In genomic region chr12:122094735-122095561, GRCh38 we compare ENCODE assay signal across 10 cellular contexts. TPM values are rescaled to one million over a fixed set of nuclear protein-coding genes. Genes with fewer than 3 reads are reported as not detected.
A peak's percentile ranks its signal among the peaks of the same experiment; 100 is the strongest.
DNase-seq lines count a peak whose midpoint lies in the region; ATAC-seq, FAIRE-seq and TF ChIP-seq lines count a peak whose summit lies in the region.
"Had no signal": no experiment of that assay in that cellular context is flagged by ENCODE, and none has a peak within 500 bp of the region (broad histone marks: within the 10 kb centered on the region; RNA-seq: fewer than 3 reads in every experiment).

No MANE protein-coding gene starts in this region.

- no peak overlapping the region for H4K8ac ChIP-seq in mesendoderm (ENCODE audit: low read depth, low read length)

- H3K27me3 Mint-ChIP-seq in astrocyte (ENCODE audit: low read depth, unreplicated experiment): no peaks in the 10 kb centered on the region
- H3K27me3 Mint-ChIP-seq: activated CD4-positive, alpha-beta T cell treated with anti-CD3 and anti-CD28 coated beads, Interleukin-2, amount 10 ng/mL, durations not matched to agents 24 days and 14 days had no signal

- WGBS in mesendoderm (ENCODE audit: extremely low coverage, insufficient coverage, low lambda C conversion rate): 100% methylated on average over 5 of the region's 10 CpGs

- H3K9me3 ChIP-seq in AG04450 (ENCODE audit: control insufficient read depth, insufficient read depth, low read length) (no peaks in the 10 kb centered on the region), HEK293 (ENCODE audit: control insufficient read depth, insufficient read depth, low read depth, low read length) (no peaks in the 10 kb centered on the region), astrocyte (ENCODE audit: insufficient read depth, low read depth, low read length) (no peaks in the 10 kb centered on the region)

- H4K20me1 ChIP-seq in astrocyte (ENCODE audit: insufficient read depth, low read length): peaks cover 70% of the 10 kb centered on the region

- H3K4me1 Mint-ChIP-seq in astrocyte (ENCODE audit: low read depth, unreplicated experiment): peaks cover 47% of the 10 kb centered on the region

- no peak overlapping the region for H3K56ac ChIP-seq in mesendoderm (ENCODE audit: low read length)

- H3K18ac ChIP-seq in mesendoderm (ENCODE audit: low read length): no peak overlapping the region

- H3K4me2 ChIP-seq in astrocyte (ENCODE audit: low read length): no peak overlapping the region
- H3K4me2 ChIP-seq in mesendoderm (ENCODE audit: low read length): no peak overlapping the region

- no peak for ATAC-seq in GM18873 (IDR thresholded peaks at IDR 0.05; ENCODE audit: low FRiP score, unreplicated experiment)
- ATAC-seq: left cardiac atrium had no signal

- H2AK5ac ChIP-seq in mesendoderm (ENCODE audit: low read length): peak overlapping the region; percentile 45

- peak overlapping the region; percentile 5 for H2BK5ac ChIP-seq in mesendoderm (ENCODE audit: low read length)

- H2AFZ ChIP-seq in astrocyte (ENCODE audit: low read depth, low read length): no peak overlapping the region

- TF ChIP-seq CTCF in AG04450 (IDR thresholded peaks at IDR 0.05; ENCODE audit: low read depth, low read length) (no peak), HEK293 (tag by site-specific recombination; IDR thresholded peaks at IDR 0.05) (no peak), astrocyte (IDR thresholded peaks at IDR 0.05; ENCODE audit: insufficient read depth, low read depth, low read length) (no peak)

- H4K5ac ChIP-seq in mesendoderm (ENCODE audit: low read length): no peak overlapping the region

- peaks cover 36% of the 10 kb centered on the region for H3K79me1 ChIP-seq in mesendoderm (ENCODE audit: low read length)

- CTCF ChIA-PET in AG04450 (lab: Charles Lee) (no interaction called here), HEK293 (lab: Yijun Ruan, JAX) (interaction anchor here (1.1 kb wide), 1 partner anchor 41 kb away, joined by 3 read pairs; no protein-coding TSS in a partner anchor)

- H3K9ac ChIP-seq in astrocyte (ENCODE audit: low read length) (peak overlapping the region; percentile 12), mesendoderm (ENCODE audit: low read length) (no peak overlapping the region)

- H3K4me3 Mint-ChIP-seq in astrocyte (ENCODE audit: unreplicated experiment): no peak overlapping the region
- H3K4me3 Mint-ChIP-seq: activated CD4-positive, alpha-beta T cell treated with anti-CD3 and anti-CD28 coated beads, Interleukin-2, amount 10 ng/mL, durations not matched to agents 24 days and 14 days had no signal

- no peak overlapping the region for H3K4ac ChIP-seq in mesendoderm (ENCODE audit: low read depth, low read length)

- no peak overlapping the region for H3K27ac Mint-ChIP-seq in astrocyte (ENCODE audit: unreplicated experiment)
- H3K27ac Mint-ChIP-seq: activated CD4-positive, alpha-beta T cell treated with anti-CD3 and anti-CD28 coated beads, Interleukin-2, amount 10 ng/mL, durations not matched to agents 24 days and 14 days had no signal

- H3K4me1 ChIP-seq in HEK293 (ENCODE audit: control insufficient read depth, insufficient read depth, low read length) (peaks cover 18% of the 10 kb centered on the region), astrocyte (ENCODE audit: insufficient read depth, low read length) (peaks cover 31% of the 10 kb centered on the region), mesendoderm (ENCODE audit: control insufficient read depth, low read depth, low read length) (peaks cover 12% of the 10 kb centered on the region)

- H3K36me3 ChIP-seq in HEK293 (ENCODE audit: control insufficient read depth in 2 of 2, insufficient read depth in 1 of 2, low read length in 2 of 2): no peaks in the 10 kb centered on the region; a peak in 1 of 3 replicates
- no peaks in the 10 kb centered on the region for H3K36me3 ChIP-seq in astrocyte (ENCODE audit: insufficient read depth, low read length)
- H3K36me3 ChIP-seq in mesendoderm (ENCODE audit: control insufficient read depth, insufficient read depth, low read length): no peaks in the 10 kb centered on the region

- no peaks in the 10 kb centered on the region for H3K9me3 Mint-ChIP-seq in astrocyte (ENCODE audit: unreplicated experiment)
- H3K9me3 Mint-ChIP-seq: activated CD4-positive, alpha-beta T cell treated with anti-CD3 and anti-CD28 coated beads, Interleukin-2, amount 10 ng/mL, durations not matched to agents 24 days and 14 days had no signal

- H3K36me3 Mint-ChIP-seq in astrocyte (ENCODE audit: low read depth, unreplicated experiment): peaks cover 6% of the 10 kb centered on the region

- POLR2A ChIA-PET in AG04450 (lab: Yijun Ruan, JAX) (interaction anchor here (0.5 to 2.3 kb wide), 3 partner anchors 14 to 175 kb away, joined by 3 to 8 read pairs (median 5); partner anchors contain the start of gene MLXIP), HEK293 (lab: Yijun Ruan, JAX) (no interaction called here)

- H3K27me3 ChIP-seq in AG04450 (ENCODE audit: control insufficient read depth, insufficient read depth, low read length): no peaks in the 10 kb centered on the region
- no peaks in the 10 kb centered on the region for H3K27me3 ChIP-seq in astrocyte (ENCODE audit: insufficient read depth, low read length)
- H3K27me3 ChIP-seq in mesendoderm (ENCODE audit: insufficient read depth, low read length, poor library complexity): no peaks in the 10 kb centered on the region

- FAIRE-seq in astrocyte (lab: Jason Lieb, UNC): no peak

- peak overlapping the region; percentile 92 for H3K23ac ChIP-seq in mesendoderm (ENCODE audit: low read length)

- H2BK120ac ChIP-seq in mesendoderm (ENCODE audit: low read depth, low read length): no peak overlapping the region

- DNase-seq in AG04450 (ENCODE audit: low read depth, low spot score): no peak
- DNase-seq in astrocyte (ENCODE audit: low read depth): peak; percentile 49
- DNase-seq in mesendoderm: no peak
- no peak for DNase-seq in SHP77 treated with DMSO at 0.1 percent for 48 hours (lab: John Stamatoyannopoulos, UW)
- no peak for DNase-seq in epidermal melanocyte (ENCODE audit: insufficient read length, low spot score)
- DNase-seq in NCI-H146 (lab: John Stamatoyannopoulos, UW): no peak
- DNase-seq: activated CD4-positive, alpha-beta T cell treated with anti-CD3 and anti-CD28 coated beads, Interleukin-2, amount 10 ng/mL, durations not matched to agents 24 days and 14 days; left cardiac atrium had no signal

- H2BK15ac ChIP-seq in mesendoderm (replicated peaks; ENCODE audit: low read depth): no peak overlapping the region

- H3K27ac ChIP-seq in AG04450 (ENCODE audit: low read depth, low read length): peak overlapping the region; percentile 39
- H3K27ac ChIP-seq in HEK293 (ENCODE audit: extremely low read depth, low read depth, low read length): no peak overlapping the region
- no peak overlapping the region for H3K27ac ChIP-seq in astrocyte (ENCODE audit: low read depth, low read length)
- H3K27ac ChIP-seq in mesendoderm (ENCODE audit: low read depth, low read length): no peak overlapping the region

- H3K79me2 ChIP-seq in astrocyte (ENCODE audit: insufficient read depth, low read length): peaks cover 82% of the 10 kb centered on the region
- peaks cover 40% of the 10 kb centered on the region for H3K79me2 ChIP-seq in mesendoderm (ENCODE audit: control insufficient read depth, insufficient read depth, low read length)

- H3K4me3 ChIP-seq in AG04450 (ENCODE audit: low read depth, low read length) (no peak overlapping the region), HEK293 (ENCODE audit: low read depth, low read length) (no peak overlapping the region), astrocyte (ENCODE audit: insufficient read depth, low read depth, low read length) (no peak overlapping the region), mesendoderm (ENCODE audit: low read length) (no peak overlapping the region)

TF ChIP-seq in HEK293, 187 proteins besides CTCF, POLR2A, EP300 and RAD21 (continues in another document):
- TF ChIP-seq ZNF302 (tag by site-specific recombination; IDR thresholded peaks at IDR 0.05; ENCODE audit: low read depth): no peak
- no peak for TF ChIP-seq ZNF585B (tag by site-specific recombination; IDR thresholded peaks at IDR 0.05)
- TF ChIP-seq ZNF266 (tag by site-specific recombination; IDR thresholded peaks at IDR 0.05; ENCODE audit: low read depth): peak; percentile 77; the same call in 1 of the 2 replicates
- no peak for TF ChIP-seq ZNF19 (tag by site-specific recombination; IDR thresholded peaks at IDR 0.05; ENCODE audit: low read depth)
- TF ChIP-seq ZNF530 (tag by site-specific recombination; IDR thresholded peaks at IDR 0.05; ENCODE audit: low read depth): peak; percentile 29; the same call in 1 of the 2 replicates
- peak; percentile 59; the same call in 1 of the 2 replicates for TF ChIP-seq YY2 (tag by site-specific recombination; IDR thresholded peaks at IDR 0.05)
- TF ChIP-seq ZFHX2 (tag by site-specific recombination; conservative IDR thresholded peaks at IDR 0.05): peak; percentile 85
- 0 out of 2 replicates have a peak, but pooled peaks have one; percentile 55 for TF ChIP-seq ZNF114 (tag by site-specific recombination; IDR thresholded peaks at IDR 0.05)
- peak; percentile 42; the same call in 1 of the 2 replicates for TF ChIP-seq KLF8 (tag by site-specific recombination; IDR thresholded peaks at IDR 0.05)
- 0 out of 2 replicates have a peak, but pooled peaks have one; percentile 56 for TF ChIP-seq ZSCAN23 (tag by site-specific recombination; IDR thresholded peaks at IDR 0.05)
- no peak for TF ChIP-seq ZNF677 (tag by site-specific recombination; IDR thresholded peaks at IDR 0.05)
- TF ChIP-seq KLF9 (tag by site-specific recombination; IDR thresholded peaks at IDR 0.05; ENCODE audit: low read depth): peak; percentile 59
- no peak for TF ChIP-seq ZBTB26 (tag by site-specific recombination; optimal IDR thresholded peaks at IDR 0.05)
- peak; percentile 80; the same call in 1 of the 2 replicates for TF ChIP-seq ZNF239 (tag by site-specific recombination; IDR thresholded peaks at IDR 0.05)
- peak; percentile 4; the same call in 1 of the 2 replicates for TF ChIP-seq ZNF140 (tag by site-specific recombination; IDR thresholded peaks at IDR 0.05)

RNA-seq across cellular contexts. Expression of gene MLXIP, which starts 16.4 kb away (rescaled TPM):
- polyA plus RNA-seq in AG04450 (2011; rRNA removed): 5.8 and 8.4 TPM in 2 replicates
- polyA minus RNA-seq in AG04450 (2011; rRNA and poly(A)+ RNA removed): 11.4 and 11.9 TPM in 2 replicates
- 62.5 and 73.4 TPM in 2 replicates for total RNA-seq in astrocyte
- polyA plus RNA-seq in mesendoderm (2013, experiment 1 of 2): 48.2 TPM
- polyA plus RNA-seq in mesendoderm (2013, experiment 2 of 2): 49.6 TPM
